Comparison of ENCODE assay signal across 1 cellular context in the genomic region with DNA sequence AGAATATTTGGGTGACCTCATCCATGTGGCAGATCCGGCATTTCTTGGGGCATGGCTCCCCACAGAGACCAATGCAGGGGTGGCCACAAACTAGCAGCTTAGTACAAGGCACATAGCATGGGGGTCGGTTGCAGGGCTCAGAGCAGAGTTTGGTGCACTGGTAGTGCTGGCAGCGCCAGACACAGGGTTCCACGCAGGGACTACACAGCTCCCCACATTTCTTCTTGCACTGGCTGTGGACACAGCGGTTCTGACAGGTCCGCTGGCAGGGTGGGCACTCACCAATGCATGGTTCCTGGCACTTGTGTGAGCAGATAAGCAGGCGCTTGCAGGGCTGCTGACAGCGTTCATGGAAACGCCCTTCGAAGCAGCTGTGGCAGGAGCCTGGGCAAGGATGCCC.
TF ChIP-seq lines count a peak whose summit lies in the region.

No MANE protein-coding gene starts in this region.

TF ChIP-seq in HepG2, 621 proteins besides CTCF, POLR2A, EP300 and RAD21:
- TF ChIP-seq ATF7 (IDR thresholded peaks at IDR 0.05) = peak; percentile 31; the same call in 1 of the 2 replicates
- no peak for TF ChIP-seq ATF7 (CRISPR knock-in tag; IDR thresholded peaks at IDR 0.05)
- no peak for TF ChIP-seq RFX1 (IDR thresholded peaks at IDR 0.05)
- TF ChIP-seq, protein P1, sequence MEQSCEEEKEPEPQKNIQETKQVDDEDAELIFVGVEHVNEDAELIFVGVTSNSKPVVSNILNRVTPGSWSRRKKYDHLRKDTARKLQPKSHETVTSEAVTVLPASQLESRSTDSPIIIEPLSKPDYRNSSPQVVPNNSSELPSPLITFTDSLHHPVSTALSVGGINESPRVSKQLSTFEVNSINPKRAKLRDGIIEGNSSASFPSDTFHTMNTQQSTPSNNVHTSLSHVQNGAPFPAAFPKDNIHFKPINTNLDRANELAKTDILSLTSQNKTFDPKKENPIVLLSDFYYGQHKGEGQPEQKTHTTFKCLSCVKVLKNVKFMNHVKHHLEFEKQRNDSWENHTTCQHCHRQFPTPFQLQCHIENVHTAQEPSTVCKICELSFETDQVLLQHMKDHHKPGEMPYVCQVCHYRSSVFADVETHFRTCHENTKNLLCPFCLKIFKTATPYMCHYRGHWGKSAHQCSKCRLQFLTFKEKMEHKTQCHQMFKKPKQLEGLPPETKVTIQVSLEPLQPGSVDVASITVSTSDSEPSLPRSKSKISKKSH (CRISPR knock-in tag; IDR thresholded peaks at IDR 0.05; ENCODE audit: borderline replicate concordance) = 0 out of 2 replicates have a peak, but pooled peaks have one; percentile 25
- TF ChIP-seq POLR2G (IDR thresholded peaks at IDR 0.05; ENCODE audit: low read depth, low read length) = 0 out of 2 replicates have a peak, but pooled peaks have one; percentile 18
- TF ChIP-seq AGO2 (optimal IDR thresholded peaks at IDR 0.05; ENCODE audit: low read depth, low read length) = peak; percentile 88
